8 cellular contexts compared by ENCODE assay signal in the genomic region with DNA sequence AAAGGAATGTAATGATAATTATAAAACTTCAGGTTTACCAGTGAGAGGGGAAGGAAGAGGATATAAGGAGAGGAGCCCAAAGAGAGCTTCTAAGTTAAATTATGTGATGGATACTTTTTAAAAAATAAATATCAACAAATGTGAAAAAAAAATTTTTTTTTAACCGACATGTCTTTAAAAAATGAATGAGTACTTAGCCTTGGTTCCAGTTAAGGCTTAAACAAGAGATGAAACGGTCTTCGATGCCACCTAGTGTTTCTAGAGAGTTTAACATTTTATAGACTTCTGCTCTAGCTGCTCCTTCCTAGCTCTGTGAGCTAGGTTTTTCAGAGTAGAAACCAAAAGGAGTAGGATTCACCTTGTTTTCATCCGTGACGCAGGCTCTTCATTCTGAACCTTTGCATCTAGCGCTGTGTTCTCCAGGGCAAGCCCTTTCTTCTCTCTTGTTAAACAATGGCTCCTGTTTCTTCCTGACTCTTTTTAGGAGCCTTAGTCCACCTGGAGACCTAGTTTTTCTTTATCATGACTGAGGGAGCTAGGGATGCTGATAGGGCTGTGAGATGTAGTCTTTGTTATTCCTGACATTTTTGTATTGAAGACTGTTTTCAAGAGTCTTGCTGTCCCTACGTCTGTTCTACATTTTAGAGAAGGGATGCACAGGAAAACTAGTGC. TPM values are rescaled to one million over a fixed set of nuclear protein-coding genes. Genes with fewer than 3 reads are reported as not detected.
DNase-seq lines count a peak whose midpoint lies in the region; ATAC-seq and TF ChIP-seq lines count a peak whose summit lies in the region.

No MANE protein-coding gene starts in this region.

- no peaks in the 10 kb centered on the region for H3K9me3 ChIP-seq in SK-N-SH
- no peaks in the 10 kb centered on the region for H3K9me3 ChIP-seq in psoas muscle

- no peaks in the 10 kb centered on the region for H3K9me3 Mint-ChIP-seq in activated CD4-positive, alpha-beta T cell treated with anti-CD3 and anti-CD28 coated beads, Interleukin-2, amount 10 ng/mL, durations not matched to agents 7 days and 5 days

- H3K4me1 ChIP-seq in SK-N-SH (ENCODE audit: control insufficient read depth in 1 of 2, insufficient read depth in 2 of 2, low read depth in 1 of 2, low read length in 1 of 2), result no peaks in the 10 kb centered on the region
- H3K4me1 ChIP-seq in foreskin keratinocyte, result no peaks in the 10 kb centered on the region
- H3K4me1 ChIP-seq in psoas muscle, result no peaks in the 10 kb centered on the region

- H3K27me3 ChIP-seq in SK-N-SH (ENCODE audit: insufficient read depth) (no peaks in the 10 kb centered on the region), foreskin keratinocyte (no peaks in the 10 kb centered on the region), psoas muscle (ENCODE audit: insufficient read depth in 3 of 3, low read length in 2 of 3) (no peaks in the 10 kb centered on the region)

- no peaks in the 10 kb centered on the region for H3K27me3 Mint-ChIP-seq in activated CD4-positive, alpha-beta T cell treated with anti-CD3 and anti-CD28 coated beads, Interleukin-2, amount 10 ng/mL, durations not matched to agents 7 days and 5 days

- H3K4me3 Mint-ChIP-seq in activated CD4-positive, alpha-beta T cell treated with anti-CD3 and anti-CD28 coated beads, Interleukin-2, amount 10 ng/mL, durations not matched to agents 7 days and 5 days, result no peak overlapping the region

- 65% methylated on average over 7 of the region's 7 CpGs for WGBS in SK-N-SH (ENCODE audit: low lambda C conversion rate)
- 47 to 57% (median 51%) methylated on average over 7 of the region's 7 CpGs for WGBS in psoas muscle, 3 donors

- H3K4me3 ChIP-seq in SK-N-SH (ENCODE audit: low read depth in 2 of 2, low read length in 1 of 2) (no peak overlapping the region), psoas muscle (no peak overlapping the region)

- CTCF ChIA-PET in activated CD4-positive, alpha-beta T cell treated with anti-CD3 and anti-CD28 coated beads, Interleukin-2, amount 10 ng/mL, durations not matched to agents 7 days and 5 days (lab: Charles Lee), result interaction anchor here (0.6 to 1.5 kb wide), 7 partner anchors 10 to 280 kb away, joined by 3 to 5 read pairs (median 4); no protein-coding TSS in a partner anchor
- CTCF ChIA-PET in SK-N-SH (lab: Yijun Ruan, JAX), result interaction anchor here (0.6 to 2.2 kb wide), 43 partner anchors 8 to 954 kb away, joined by 3 to 15 read pairs (median 4); no protein-coding TSS in a partner anchor

- H3K4me2 ChIP-seq in SK-N-SH, result no peak overlapping the region

- no peak for TF ChIP-seq EP300 in SK-N-SH (IDR thresholded peaks at IDR 0.05; ENCODE audit: borderline replicate concordance in 1 of 2, low read depth in 1 of 2, low read length in 1 of 2)

- peaks cover 14% of the 10 kb centered on the region for H3K36me3 Mint-ChIP-seq in activated CD4-positive, alpha-beta T cell treated with anti-CD3 and anti-CD28 coated beads, Interleukin-2, amount 10 ng/mL, durations not matched to agents 7 days and 5 days (ENCODE audit: low read depth)

- H3K27ac ChIP-seq in SK-N-SH (ENCODE audit: low read depth in 2 of 2, low read length in 1 of 2), result no peak overlapping the region
- no peak overlapping the region for H3K27ac ChIP-seq in foreskin keratinocyte
- H3K27ac ChIP-seq in psoas muscle, result no peak overlapping the region

- ATAC-seq in foreskin keratinocyte (peak; percentile 27), psoas muscle (peak in 3 of 4 donors; percentile 57 to 91 (median 81))

- no peaks in the 10 kb centered on the region for H4K20me1 ChIP-seq in SK-N-SH (ENCODE audit: insufficient read depth)

- H3K27ac Mint-ChIP-seq in activated CD4-positive, alpha-beta T cell treated with anti-CD3 and anti-CD28 coated beads, Interleukin-2, amount 10 ng/mL, durations not matched to agents 7 days and 5 days, result peak overlapping the region; percentile 11

- H3K9ac ChIP-seq in SK-N-SH, result no peak overlapping the region

- POLR2A ChIA-PET in activated CD4-positive, alpha-beta T cell treated with anti-CD3 and anti-CD28 coated beads, Interleukin-2, amount 10 ng/mL, durations not matched to agents 7 days and 5 days (lab: Charles Lee), result interaction anchor here (0.6 to 0.9 kb wide), 2 partner anchors 14 to 128 kb away, joined by 3 to 6 read pairs; a partner anchor contains a TSS
- POLR2A ChIA-PET in SK-N-SH (lab: Yijun Ruan, JAX), result no interaction called here

- TF ChIP-seq CTCF in SK-N-SH (IDR thresholded peaks at IDR 0.05) (peak; percentile 71), foreskin keratinocyte (conservative IDR thresholded peaks at IDR 0.05) (peak; percentile 76), psoas muscle (IDR thresholded peaks at IDR 0.05) (peak; percentile 67)

- intact Hi-C loops in psoas muscle (cut with DNase I), result loop anchor here in 1 of 2 donors (10.0 kb wide), 1 partner anchor 246 kb away; no protein-coding TSS in a partner anchor

- no peaks in the 10 kb centered on the region for H3K79me2 ChIP-seq in SK-N-SH (ENCODE audit: insufficient read depth)

- no peaks in the 10 kb centered on the region for H3K4me1 Mint-ChIP-seq in activated CD4-positive, alpha-beta T cell treated with anti-CD3 and anti-CD28 coated beads, Interleukin-2, amount 10 ng/mL, durations not matched to agents 7 days and 5 days

- no peak overlapping the region for H2AFZ ChIP-seq in SK-N-SH (ENCODE audit: low read depth)

- peak; percentile 83 for TF ChIP-seq RAD21 in SK-N-SH (IDR thresholded peaks at IDR 0.05; ENCODE audit: low read length)

- peaks cover 3% of the 10 kb centered on the region for H3F3A ChIP-seq in SK-N-SH (replicated peaks; ENCODE audit: insufficient read depth)

- H3K36me3 ChIP-seq in SK-N-SH (replicated peaks in 1 of 2; ENCODE audit: control insufficient read depth in 1 of 2, insufficient read depth in 2 of 2, low read length in 1 of 2) (peaks cover 19 to 23% of the 10 kb centered on the region in 2 experiments), psoas muscle (ENCODE audit: insufficient read depth in 1 of 2, low read depth in 1 of 2) (peaks cover 0 to 43% of the 10 kb centered on the region in 2 donors)

- H3K9me2 ChIP-seq in SK-N-SH, result no peaks in the 10 kb centered on the region

- DNase-seq in activated CD4-positive, alpha-beta T cell treated with anti-CD3 and anti-CD28 coated beads, Interleukin-2, amount 10 ng/mL, durations not matched to agents 7 days and 5 days, result peak; percentile 61
- DNase-seq in activated CD4-positive, alpha-beta T cell treated with anti-CD3 and anti-CD28 coated beads, Interleukin-2, amount 50 U/mL, for 48 hours, result no peak
- DNase-seq in MV-4-11 (lab: John Stamatoyannopoulos, UW), result peak; percentile 61
- DNase-seq in SK-N-SH, result peak; percentile 53
- DNase-seq in foreskin keratinocyte, result peak in 1 of 2 donors; percentile 45
- DNase-seq in psoas muscle, result no peak
- DNase-seq in epidermal melanocyte (ENCODE audit: insufficient read length, low spot score), result no peak
- DNase-seq in activated CD4-positive, alpha-beta T cell treated with anti-CD3 and anti-CD28 coated beads, Interleukin-2, amount 50 U/mL, for 4 hours, result no peak

TF ChIP-seq in SK-N-SH, 30 proteins besides CTCF, POLR2A, EP300 and RAD21:
- TF ChIP-seq SMC3 (IDR thresholded peaks at IDR 0.05; ENCODE audit: low read depth, low read length) (peak; percentile 60), TEAD4 (IDR thresholded peaks at IDR 0.05; ENCODE audit: borderline replicate concordance, insufficient read depth) (no peak)
TF ChIP-seq in SK-N-SH: peak in this region for 1.

RNA-seq across cellular contexts. Expression of a gene that starts 42.4 kb away (rescaled TPM):
- 1 to 10 TPM; 1.2 to 2.0 TPM for total RNA-seq in activated CD4-positive, alpha-beta T cell treated with anti-CD3 and anti-CD28 coated beads, Interleukin-2, amount 10 ng/mL, durations not matched to agents 7 days and 5 days
- polyA plus RNA-seq in SK-N-SH (2012; rRNA removed) (0.31 and 0.58 TPM in 2 replicates), foreskin keratinocyte (not detected in 2 replicates), psoas muscle (under 1 TPM in 1 of 3 donors, not detected in 2; 0.39 TPM)
- 0.05 TPM in 1 of 2 replicates, not detected in the other for polyA plus RNA-seq in SK-N-SH (2012; cell fraction: cytosol; rRNA removed)
- 2.3 and 5.7 TPM in 2 replicates for polyA plus RNA-seq in SK-N-SH (2012; cell fraction: nucleus; rRNA removed)
- total RNA-seq in foreskin keratinocyte (not detected in 2 replicates), psoas muscle (not detected)

RNA-seq across cellular contexts. Expression of a gene that starts 44.9 kb away (rescaled TPM):
- 10 to 100 TPM; 30.6 to 37.2 TPM for total RNA-seq in activated CD4-positive, alpha-beta T cell treated with anti-CD3 and anti-CD28 coated beads, Interleukin-2, amount 10 ng/mL, durations not matched to agents 7 days and 5 days
- polyA plus RNA-seq in SK-N-SH (2012; rRNA removed), result 114 and 152 TPM in 2 replicates
- polyA plus RNA-seq in SK-N-SH (2012; cell fraction: cytosol; rRNA removed), result 91.5 and 118 TPM in 2 replicates
- 94.2 and 127 TPM in 2 replicates for polyA plus RNA-seq in SK-N-SH (2012; cell fraction: nucleus; rRNA removed)
- 67.7 and 81.4 TPM in 2 replicates for total RNA-seq in foreskin keratinocyte
- 96.9 and 101 TPM in 2 replicates for polyA plus RNA-seq in foreskin keratinocyte
- total RNA-seq in psoas muscle, result 10 to 100 TPM; 42.8 to 49.0 (median 44.7) TPM
- 100 to 1,000 TPM in 1 of 3 donors, 10 to 100 TPM in 2; 51.6 to 150 (median 68.7) TPM for polyA plus RNA-seq in psoas muscle

Comparison
In these comparisons a context has a peak if more than half of its experiments do, and no peak if none do; other contexts are left out.
1. DNase-seq: peak in activated CD4-positive, alpha-beta T cell treated with anti-CD3 and anti-CD28 coated beads, Interleukin-2, amount 10 ng/mL, durations not matched to agents 7 days and 5 days (single experiment), MV-4-11 (single experiment) and SK-N-SH (single experiment); none in activated CD4-positive, alpha-beta T cell treated with anti-CD3 and anti-CD28 coated beads, Interleukin-2, amount 50 U/mL, for 48 hours (0 of 2), psoas muscle (0 of 2), epidermal melanocyte (single experiment) and activated CD4-positive, alpha-beta T cell treated with anti-CD3 and anti-CD28 coated beads, Interleukin-2, amount 50 U/mL, for 4 hours (0 of 2).
2. Peak in every context shown above with its lines, with median percentiles within 50 percentile points of each other: CTCF ChIP-seq.